ENCODE assay signal across 16 cellular contexts in the genomic region with DNA sequence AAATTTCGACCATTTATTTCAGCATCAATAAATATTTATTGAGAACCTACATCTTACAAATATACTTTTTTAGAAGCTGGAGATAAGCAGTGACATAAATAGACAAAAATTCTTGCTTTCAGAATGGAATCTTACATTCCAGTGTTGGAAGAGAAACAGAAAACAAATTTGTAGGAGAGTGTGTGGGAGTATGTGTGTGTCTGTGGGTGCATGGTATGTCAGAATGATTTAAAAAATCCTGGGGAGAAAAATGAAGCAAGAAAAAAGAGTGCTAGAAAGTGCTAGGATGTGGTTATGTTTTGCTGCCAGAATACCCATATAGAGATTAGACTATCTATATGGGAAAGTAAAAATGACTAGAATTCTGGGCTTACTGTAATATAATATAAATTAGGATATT.
"Had no signal": no experiment of that assay in that cellular context is flagged by ENCODE, and none has a peak within 500 bp of the region (broad histone marks: within the 10 kb centered on the region; RNA-seq: fewer than 3 reads in every experiment).

No MANE protein-coding gene starts in this region.

- ATAC-seq: heart right ventricle; stimulated activated naive CD8-positive, alpha-beta T cell treated with anti-CD3 and anti-CD28 coated beads, Interleukin-15, amount 100 ng/mL, for 72 hours; upper lobe of right lung had no signal

- DNase-seq: activated CD4-positive, alpha-beta memory T cell treated with anti-CD3 and anti-CD28 coated beads for 36 hours; activated gamma-delta T cell; activated naive CD8-positive, alpha-beta T cell treated with anti-CD3 and anti-CD28 coated beads, Interleukin-2, amount 10 ng/mL, durations not matched to agents 7 days and 5 days; activated T-cell treated with anti-CD3 and anti-CD28 coated beads, Interleukin-2, amount 50 U/mL, for 48 hours; endodermal cell; heart right ventricle; kidney; left ventricle myocardium inferior; mesenchymal stem cell; ovary; stimulated activated CD4-positive, alpha-beta T cell treated with anti-CD3 and anti-CD28 coated beads, Interleukin-4, amount 100 ng/mL, for 4 hours; stimulated activated naive CD8-positive, alpha-beta T cell treated with anti-CD3 and anti-CD28 coated beads, Interleukin-15, amount 100 ng/mL, for 72 hours; T-helper 9 cell; testis; upper lobe of right lung had no signal

- FAIRE-seq: frontal cortex, kidney had no signal
